Comparison of ENCODE assay signal across 8 cellular contexts in the genomic region with DNA sequence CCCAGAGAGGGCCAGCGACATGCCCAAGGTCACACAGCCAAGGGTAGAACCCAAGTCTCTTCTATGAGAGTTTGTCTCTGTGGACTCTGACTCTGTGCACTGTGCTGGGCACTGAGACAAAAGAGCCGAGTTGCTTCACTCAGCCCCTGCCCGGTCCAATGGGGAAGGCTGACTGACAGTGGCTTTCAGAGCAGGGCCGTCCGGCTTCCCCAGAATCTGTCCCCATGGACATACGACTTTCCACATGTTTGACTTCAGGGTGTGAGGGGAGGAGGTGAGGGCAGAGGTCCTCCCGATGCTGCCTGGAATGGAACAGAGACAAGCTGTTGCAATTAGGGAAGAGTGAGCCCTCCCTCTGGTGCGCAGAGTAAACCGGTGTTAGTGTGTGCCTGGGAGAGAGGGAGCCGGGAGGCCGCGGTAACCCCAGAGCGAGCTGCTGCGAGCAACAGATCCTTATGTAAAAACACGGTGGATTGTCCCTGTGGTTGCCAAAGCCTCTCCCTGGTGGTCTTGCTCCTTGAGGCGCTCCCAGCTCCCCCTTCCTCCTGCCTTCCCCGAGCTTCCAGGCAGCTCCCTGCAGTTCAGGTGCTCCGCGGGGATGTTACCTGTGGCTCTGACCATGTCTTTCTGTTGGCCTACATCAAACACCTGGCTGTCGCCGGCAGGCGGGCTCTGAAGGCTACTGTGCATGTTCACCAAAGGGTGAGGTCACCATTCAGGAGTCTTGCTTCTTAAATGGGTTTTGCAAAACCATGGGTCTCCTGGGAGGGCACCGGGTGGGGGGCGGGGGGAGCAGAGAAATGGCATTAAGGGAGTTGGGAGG. TPM values are rescaled to one million over a fixed set of nuclear protein-coding genes. Genes with fewer than 3 reads are reported as not detected.
DNase-seq lines count a peak whose midpoint lies in the region; ATAC-seq and TF ChIP-seq lines count a peak whose summit lies in the region.

No MANE protein-coding gene starts in this region.

- H3K36me3 Mint-ChIP-seq in natural killer cell = no peaks in the 10 kb centered on the region

- no peaks in the 10 kb centered on the region for H3K9me3 ChIP-seq in OCI-LY3 (ENCODE audit: insufficient read depth, low read length)

- DNase-seq in EH (ENCODE audit: low read depth) (peak; percentile 27), natural killer cell (no peak), ACHN (no peak)

- peaks cover 62 to 63% of the 10 kb centered on the region in 2 donors for H3K27me3 Mint-ChIP-seq in natural killer cell (ENCODE audit: low read depth in 2 of 2)

- intact Hi-C loops in natural killer cell (cut with micrococcal nuclease) = no loop called here

- no peak overlapping the region for H3K27ac Mint-ChIP-seq in natural killer cell

- in situ Hi-C loops in ACHN (cut with HindIII; ENCODE audit: low pct_ligation_motif_present, low pct_unique_long_range_greater_than_20kb, low sequenced_read_pairs) = no loop called here

- peak overlapping the region; percentile 91 for H3K9ac ChIP-seq in OCI-LY3 (ENCODE audit: low read length)

- peak overlapping the region; percentile 13 for H3K4me3 Mint-ChIP-seq in natural killer cell

- ATAC-seq in esophagus mucosa = peak; percentile 11
- ATAC-seq in natural killer cell = no peak
- ATAC-seq in GM19351 (IDR thresholded peaks at IDR 0.05; ENCODE audit: unreplicated experiment) = no peak
- ATAC-seq in HG03108 (IDR thresholded peaks at IDR 0.05; ENCODE audit: unreplicated experiment) = no peak
- ATAC-seq in HG02798 (IDR thresholded peaks at IDR 0.05; ENCODE audit: poor library complexity, unreplicated experiment) = no peak

- TF ChIP-seq CTCF in OCI-LY3 (IDR thresholded peaks at IDR 0.05; ENCODE audit: low read depth, low read length) (no peak), natural killer cell (IDR thresholded peaks at IDR 0.05) (no peak)

- H3K4me1 ChIP-seq in OCI-LY3 (ENCODE audit: low read length) = peaks cover 52% of the 10 kb centered on the region

- H3K27ac ChIP-seq in OCI-LY3 (ENCODE audit: low read length) = peak overlapping the region; percentile 88

- no peaks in the 10 kb centered on the region for H3K27me3 ChIP-seq in OCI-LY3 (ENCODE audit: low read depth, low read length)

- H3K4me1 Mint-ChIP-seq in natural killer cell = no peaks in the 10 kb centered on the region

- H3K4me3 ChIP-seq in OCI-LY3 (ENCODE audit: low read length) = peak overlapping the region; percentile 83

- peaks cover 78% of the 10 kb centered on the region for H3K79me2 ChIP-seq in OCI-LY3 (ENCODE audit: low read length)

- peak overlapping the region; percentile 95 for H3K4me2 ChIP-seq in OCI-LY3 (ENCODE audit: low read length)

- H4K20me1 ChIP-seq in OCI-LY3 (ENCODE audit: insufficient read depth, low read length) = no peaks in the 10 kb centered on the region; the same call in 1 of the 2 replicates

- no peak overlapping the region for H2AFZ ChIP-seq in OCI-LY3 (ENCODE audit: low read depth, low read length)

- H3K9me3 Mint-ChIP-seq in natural killer cell = no peaks in the 10 kb centered on the region

- H3K36me3 ChIP-seq in OCI-LY3 (replicated peaks; ENCODE audit: low read depth, low read length) = peaks cover 3% of the 10 kb centered on the region

RNA-seq across cellular contexts. Expression of a gene that starts 0.7 kb away (rescaled TPM):
- total RNA-seq in esophagus mucosa (15.1 TPM), natural killer cell (1 to 10 TPM; 1.3 to 7.5 (median 2.3) TPM)
